ENCODE assay signal across 10 cellular contexts in genomic region chr20:62134735-62135231, GRCh38. TPM values are rescaled to one million over a fixed set of nuclear protein-coding genes. Genes with fewer than 3 reads are reported as not detected.
DNase-seq lines count a peak whose midpoint lies in the region; TF ChIP-seq lines count a peak whose summit lies in the region.
"Had no signal": no experiment of that assay in that cellular context is flagged by ENCODE, and none has a peak within 500 bp of the region (broad histone marks: within the 10 kb centered on the region; RNA-seq: fewer than 3 reads in every experiment).

No MANE protein-coding gene starts in this region.

- no peak overlapping the region for H3K4me2 ChIP-seq in mammary epithelial cell (ENCODE audit: insufficient read depth, low read depth, low read length)

- H3K36me3 ChIP-seq in mammary epithelial cell (ENCODE audit: insufficient read depth, low read length) (peaks cover 45% of the 10 kb centered on the region), breast epithelium (peaks cover 22% of the 10 kb centered on the region), liver (ENCODE audit: control insufficient read depth in 4 of 4, insufficient read depth in 3 of 4, low read depth in 1 of 4, low read length in 3 of 4) (peaks cover 25 to 79% (median 59%) of the 10 kb centered on the region in 4 donors), uterus (no peaks in the 10 kb centered on the region)

- WGBS in mammary epithelial cell (ENCODE audit: low coverage, missing lambda C conversion rate), result 68% methylated on average over 11 of the region's 11 CpGs
- WGBS in liver, result 27% methylated on average over 11 of the region's 11 CpGs

- BruUV-seq in mammary epithelial cell (replicated peaks; lab: Mats Ljungman, UMichigan), result TSS peak; percentile 65

- H3K9ac ChIP-seq in mammary epithelial cell (ENCODE audit: insufficient read depth, low read length) (no peak overlapping the region), liver (ENCODE audit: low read depth in 1 of 2, low read length in 2 of 2) (no peak overlapping the region)

- TF ChIP-seq CTCF in mammary epithelial cell (conservative IDR thresholded peaks at IDR 0.05 in 1 of 2, IDR thresholded peaks at IDR 0.05 in 1 of 2; ENCODE audit: extremely low read depth in 1 of 2, insufficient read depth in 1 of 2, low read depth in 1 of 2, low read length in 2 of 2), result no peak
- no peak for TF ChIP-seq CTCF in breast epithelium (IDR thresholded peaks at IDR 0.05)
- TF ChIP-seq CTCF in dorsolateral prefrontal cortex (IDR thresholded peaks at IDR 0.05 in 54 of 56, conservative IDR thresholded peaks at IDR 0.05 in 2 of 56; ENCODE audit: low read depth in 1 of 56, partially characterized antibody in 56 of 56), result no peak
- no peak for TF ChIP-seq CTCF in liver (IDR thresholded peaks at IDR 0.05; ENCODE audit: low read depth, low read length, missing input control)
- TF ChIP-seq CTCF in uterus (IDR thresholded peaks at IDR 0.05), result no peak

- TF ChIP-seq RAD21 in liver (IDR thresholded peaks at IDR 0.05), result peak; percentile 46 to 65

- dilution Hi-C loops in mammary epithelial cell (cut with HindIII; ENCODE audit: low sequenced_read_pairs), result no loop called here

- no peak for DNase-seq in mammary epithelial cell
- DNase-seq in breast epithelium (ENCODE audit: low spot score in 2 of 2), result no peak
- no peak for DNase-seq in dorsolateral prefrontal cortex
- DNase-seq in uterus, result peak; percentile 36 to 43
- no peak for DNase-seq in stimulated activated CD4-positive, alpha-beta T cell treated with anti-CD3 and anti-CD28 coated beads, Interleukin-12 subunit alpha, Interleukin-12 subunit beta, amount 100 ng/mL, for 4 hours
- no peak for DNase-seq in kidney glomerular epithelial cell (lab: John Stamatoyannopoulos, UW)
- no peak for DNase-seq in GOT3 (lab: John Stamatoyannopoulos, UW)
- DNase-seq: NCI-H1694 treated with DMSO at 0.1 percent for 48 hours; stimulated activated naive CD4-positive, alpha-beta T cell treated with Interleukin-2 at 50 U/mL for 16 hours had no signal

- H3K4me3 ChIP-seq in mammary epithelial cell (replicated peaks in 1 of 3; ENCODE audit: insufficient read depth in 1 of 3, low read depth in 2 of 3, low read length in 3 of 3) (no peak overlapping the region), breast epithelium (no peak overlapping the region), dorsolateral prefrontal cortex (no peak overlapping the region), liver (ENCODE audit: low read depth in 1 of 3, low read length in 3 of 3) (no peak overlapping the region), uterus (no peak overlapping the region)

- TF ChIP-seq POLR2A in breast epithelium (IDR thresholded peaks at IDR 0.05) (no peak), uterus (IDR thresholded peaks at IDR 0.05) (no peak)

- in situ Hi-C loops in mammary epithelial cell (cut with MboI; ENCODE audit: low sequenced_read_pairs in 2 of 2), result loop anchor here in 1 of 2 donors (10.0 kb wide), 1 partner anchor 120 kb away; no protein-coding TSS in a partner anchor

- no peak overlapping the region for H2AFZ ChIP-seq in mammary epithelial cell (ENCODE audit: low read depth, low read length)

- CTCF ChIA-PET in mammary epithelial cell (lab: Charles Lee; ENCODE audit: low non-redundant PET), result no interaction called here

- H3K79me2 ChIP-seq in mammary epithelial cell (ENCODE audit: insufficient read depth, low read length), result peaks cover 33% of the 10 kb centered on the region

- no peaks in the 10 kb centered on the region for H3K4me1 ChIP-seq in mammary epithelial cell (ENCODE audit: insufficient read depth, low read length)
- H3K4me1 ChIP-seq in breast epithelium, result no peaks in the 10 kb centered on the region
- H3K4me1 ChIP-seq in liver (ENCODE audit: control insufficient read depth in 4 of 4, insufficient read depth in 4 of 4, low read length in 3 of 4), result peaks cover 4 to 22% (median 14%) of the 10 kb centered on the region in 4 donors
- H3K4me1 ChIP-seq in uterus, result no peaks in the 10 kb centered on the region

- intact Hi-C loops in mammary epithelial cell (cut with micrococcal nuclease), result no loop called here
- intact Hi-C loops in breast epithelium (cut with DNase I; ENCODE audit: low total_unique reads), result no loop called here
- intact Hi-C loops in dorsolateral prefrontal cortex (cut with DNase I), result loop anchor here in 1 of 2 donors (5.0 kb wide), 1 partner anchor 122 kb away; no protein-coding TSS in a partner anchor
- intact Hi-C loops in uterus (cut with DNase I; ENCODE audit: low total_unique reads), result no loop called here

- H4K20me1 ChIP-seq in mammary epithelial cell (ENCODE audit: insufficient read depth, low read length), result peaks cover under 1% of the 10 kb centered on the region

- no peak overlapping the region for H3K27ac ChIP-seq in mammary epithelial cell (ENCODE audit: insufficient read depth, low read depth, low read length)
- peak overlapping the region in 1 of 2 donors; percentile 68 for H3K27ac ChIP-seq in breast epithelium
- H3K27ac ChIP-seq in dorsolateral prefrontal cortex, result peak overlapping the region in 37 of 59 donors; percentile 15 to 76 (median 43)
- peak overlapping the region in 1 of 2 donors; percentile 28 for H3K27ac ChIP-seq in liver (ENCODE audit: low read depth in 1 of 2, low read length in 2 of 2)
- H3K27ac ChIP-seq in uterus, result peak overlapping the region; percentile 20 to 30

- no peaks in the 10 kb centered on the region for H3K9me3 ChIP-seq in mammary epithelial cell (replicated peaks; ENCODE audit: insufficient read depth, low read length)
- H3K9me3 ChIP-seq in breast epithelium, result no peaks in the 10 kb centered on the region
- H3K9me3 ChIP-seq in liver (ENCODE audit: control insufficient read depth in 4 of 4, low read length in 3 of 4), result no peaks in the 10 kb centered on the region
- H3K9me3 ChIP-seq in uterus, result no peaks in the 10 kb centered on the region

- H3K27me3 ChIP-seq in mammary epithelial cell (ENCODE audit: insufficient read depth, low read length) (no peaks in the 10 kb centered on the region), breast epithelium (no peaks in the 10 kb centered on the region), dorsolateral prefrontal cortex (no peaks in the 10 kb centered on the region), liver (ENCODE audit: control insufficient read depth in 4 of 4, insufficient read depth in 4 of 4, low read length in 3 of 4) (no peaks in the 10 kb centered on the region), uterus (no peaks in the 10 kb centered on the region)

TF ChIP-seq in liver, 16 proteins besides CTCF, POLR2A, EP300 and RAD21 (continues in another document):
- TF ChIP-seq, protein P1, sequence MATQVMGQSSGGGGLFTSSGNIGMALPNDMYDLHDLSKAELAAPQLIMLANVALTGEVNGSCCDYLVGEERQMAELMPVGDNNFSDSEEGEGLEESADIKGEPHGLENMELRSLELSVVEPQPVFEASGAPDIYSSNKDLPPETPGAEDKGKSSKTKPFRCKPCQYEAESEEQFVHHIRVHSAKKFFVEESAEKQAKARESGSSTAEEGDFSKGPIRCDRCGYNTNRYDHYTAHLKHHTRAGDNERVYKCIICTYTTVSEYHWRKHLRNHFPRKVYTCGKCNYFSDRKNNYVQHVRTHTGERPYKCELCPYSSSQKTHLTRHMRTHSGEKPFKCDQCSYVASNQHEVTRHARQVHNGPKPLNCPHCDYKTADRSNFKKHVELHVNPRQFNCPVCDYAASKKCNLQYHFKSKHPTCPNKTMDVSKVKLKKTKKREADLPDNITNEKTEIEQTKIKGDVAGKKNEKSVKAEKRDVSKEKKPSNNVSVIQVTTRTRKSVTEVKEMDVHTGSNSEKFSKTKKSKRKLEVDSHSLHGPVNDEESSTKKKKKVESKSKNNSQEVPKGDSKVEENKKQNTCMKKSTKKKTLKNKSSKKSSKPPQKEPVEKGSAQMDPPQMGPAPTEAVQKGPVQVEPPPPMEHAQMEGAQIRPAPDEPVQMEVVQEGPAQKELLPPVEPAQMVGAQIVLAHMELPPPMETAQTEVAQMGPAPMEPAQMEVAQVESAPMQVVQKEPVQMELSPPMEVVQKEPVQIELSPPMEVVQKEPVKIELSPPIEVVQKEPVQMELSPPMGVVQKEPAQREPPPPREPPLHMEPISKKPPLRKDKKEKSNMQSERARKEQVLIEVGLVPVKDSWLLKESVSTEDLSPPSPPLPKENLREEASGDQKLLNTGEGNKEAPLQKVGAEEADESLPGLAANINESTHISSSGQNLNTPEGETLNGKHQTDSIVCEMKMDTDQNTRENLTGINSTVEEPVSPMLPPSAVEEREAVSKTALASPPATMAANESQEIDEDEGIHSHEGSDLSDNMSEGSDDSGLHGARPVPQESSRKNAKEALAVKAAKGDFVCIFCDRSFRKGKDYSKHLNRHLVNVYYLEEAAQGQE (IDR thresholded peaks at IDR 0.05), result peak; percentile 68
- TF ChIP-seq ATF3 (IDR thresholded peaks at IDR 0.05), result no peak

RNA-seq across cellular contexts. Expression of gene PSMA7, which starts 8.4 kb away (rescaled TPM):
- total RNA-seq in mammary epithelial cell (100 to 1,000 TPM; 173 to 303 TPM), breast epithelium (100 to 1,000 TPM; 200 to 579 (median 380) TPM), dorsolateral prefrontal cortex (100 to 1,000 TPM in 114 of 120 experiments, 10 to 100 TPM in 6; 92.8 to 154 (median 124) TPM), liver (100 to 1,000 TPM; 109 to 181 TPM), uterus (100 to 1,000 TPM; 145 to 214 (median 162) TPM)
- polyA plus RNA-seq in mammary epithelial cell (575 TPM), liver (100 to 1,000 TPM; 212 to 342 TPM)
- 118 TPM for polyA minus RNA-seq in mammary epithelial cell

RNA-seq across cellular contexts. Expression of gene SS18L1, which starts 8.8 kb away (rescaled TPM):
- total RNA-seq in mammary epithelial cell (10 to 100 TPM; 16.3 to 20.6 TPM), breast epithelium (10 to 100 TPM; 12.5 to 18.4 (median 14.4) TPM), dorsolateral prefrontal cortex (10 to 100 TPM; 23.7 to 55.2 (median 35.7) TPM), liver (10 to 100 TPM; 17.3 to 24.3 TPM), uterus (10 to 100 TPM in 2 of 4 donors, 1 to 10 TPM in 1, under 1 TPM in 1; 0.51 to 21.7 (median 12.8) TPM)
- polyA plus RNA-seq in mammary epithelial cell (10.4 TPM), liver (10 to 100 TPM in 1 of 2 donors, 1 to 10 TPM in 1; 6.1 to 16.1 TPM)
- polyA minus RNA-seq in mammary epithelial cell, result 17.7 TPM

RNA-seq across cellular contexts. Expression of gene LSM14B, which starts 12.5 kb away (rescaled TPM):
- total RNA-seq in mammary epithelial cell (10 to 100 TPM; 31.5 to 36.3 TPM), breast epithelium (10 to 100 TPM; 20.6 to 26.5 (median 25.6) TPM), dorsolateral prefrontal cortex (10 to 100 TPM; 50.8 to 92.9 (median 73.1) TPM), liver (10 to 100 TPM; 15.5 to 15.9 TPM), uterus (10 to 100 TPM in 3 of 4 donors, 1 to 10 TPM in 1; 3.1 to 56.8 (median 45.9) TPM)
- polyA plus RNA-seq in mammary epithelial cell (20.3 TPM), liver (10 to 100 TPM in 1 of 2 donors, under 1 TPM in 1; 0.99 to 11.2 TPM)
- 20.6 TPM for polyA minus RNA-seq in mammary epithelial cell

RNA-seq across cellular contexts. Expression of gene MTG2, which starts 48.0 kb away (rescaled TPM):
- total RNA-seq in mammary epithelial cell (10 to 100 TPM; 20.7 to 38.6 TPM), breast epithelium (10 to 100 TPM; 16.3 to 32.1 (median 25.6) TPM), dorsolateral prefrontal cortex (10 to 100 TPM; 29.6 to 57.5 (median 39.1) TPM), liver (10 to 100 TPM; 13.0 to 26.8 TPM), uterus (10 to 100 TPM in 3 of 4 donors, under 1 TPM in 1; 0.59 to 38.5 (median 22.7) TPM)
- polyA plus RNA-seq in mammary epithelial cell (28.2 TPM), liver (10 to 100 TPM; 22.0 to 28.0 TPM)
- polyA minus RNA-seq in mammary epithelial cell, result 8.8 TPM

Comparison
In these comparisons a context has a peak if more than half of its experiments do, and no peak if none do; other contexts are left out.
1. DNase-seq: peak in uterus (2 of 2); none in mammary epithelial cell (single experiment), breast epithelium (0 of 2), dorsolateral prefrontal cortex (0 of 10), stimulated activated CD4-positive, alpha-beta T cell treated with anti-CD3 and anti-CD28 coated beads, Interleukin-12 subunit alpha, Interleukin-12 subunit beta, amount 100 ng/mL, for 4 hours (single experiment), kidney glomerular epithelial cell (single experiment) and GOT3 (single experiment).